In genomic region chr14:64715628-64716412, GRCh38 we compare ENCODE assay signal across 9 cellular contexts. TPM values are rescaled to one million over a fixed set of nuclear protein-coding genes. Genes with fewer than 3 reads are reported as not detected.
DNase-seq lines count a peak whose midpoint lies in the region; TF ChIP-seq lines count a peak whose summit lies in the region.
"Had no signal": no experiment of that assay in that cellular context is flagged by ENCODE, and none has a peak within 500 bp of the region (broad histone marks: within the 10 kb centered on the region; RNA-seq: fewer than 3 reads in every experiment).

No MANE protein-coding gene starts in this region.

- peaks cover 9% of the 10 kb centered on the region for H3K4me1 ChIP-seq in adipocyte (ENCODE audit: control insufficient read depth, insufficient read depth, low read length)
- H3K4me1 ChIP-seq in left ventricle myocardium inferior = peaks cover 69% of the 10 kb centered on the region

- TF ChIP-seq CTCF in AG10803 (conservative IDR thresholded peaks at IDR 0.05; ENCODE audit: low read length) (no peak), left ventricle myocardium inferior (IDR thresholded peaks at IDR 0.05; ENCODE audit: borderline replicate concordance) (no peak)

- peaks cover 47% of the 10 kb centered on the region for H3K27me3 Mint-ChIP-seq in activated naive CD4-positive, alpha-beta T cell treated with anti-CD3 and anti-CD28 coated beads, Interleukin-2, amount 10 ng/mL, durations not matched to agents 7 days and 5 days

- peaks cover 68% of the 10 kb centered on the region for H3K4me1 Mint-ChIP-seq in activated naive CD4-positive, alpha-beta T cell treated with anti-CD3 and anti-CD28 coated beads, Interleukin-2, amount 10 ng/mL, durations not matched to agents 7 days and 5 days

- no peak overlapping the region for H3K27ac Mint-ChIP-seq in activated naive CD4-positive, alpha-beta T cell treated with anti-CD3 and anti-CD28 coated beads, Interleukin-2, amount 10 ng/mL, durations not matched to agents 7 days and 5 days

- no peak overlapping the region for H3K4me3 Mint-ChIP-seq in activated naive CD4-positive, alpha-beta T cell treated with anti-CD3 and anti-CD28 coated beads, Interleukin-2, amount 10 ng/mL, durations not matched to agents 7 days and 5 days
- H3K4me3 Mint-ChIP-seq: CD4-positive, CD25-positive, alpha-beta regulatory T cell had no signal

- H3K27me3 ChIP-seq in adipocyte (replicated peaks; ENCODE audit: control insufficient read depth, insufficient read depth, low read length) (peaks cover 11% of the 10 kb centered on the region), left ventricle myocardium inferior (ENCODE audit: low read depth) (no peaks in the 10 kb centered on the region)

- H3K4me3 ChIP-seq in AG10803 (ENCODE audit: low read length) = peak overlapping the region; percentile 3
- H3K4me3 ChIP-seq in adipocyte (ENCODE audit: low read length) = peak overlapping the region; percentile 32
- peak overlapping the region; percentile 59 for H3K4me3 ChIP-seq in left ventricle myocardium inferior

- DNase-seq in AG10803 (ENCODE audit: low read depth) (no peak), adipocyte (ENCODE audit: low read depth) (no peak), left ventricle myocardium inferior (no peak), occipital lobe (lab: John Stamatoyannopoulos, UW) (peak; percentile 32), NCI-H345 (lab: John Stamatoyannopoulos, UW) (no peak), NCI-H446 (lab: John Stamatoyannopoulos, UW) (no peak), G401 (ENCODE audit: low spot score) (no peak)
- DNase-seq in activated naive CD4-positive, alpha-beta T cell treated with anti-CD3 and anti-CD28 coated beads, Interleukin-2, amount 10 ng/mL, durations not matched to agents 7 days and 5 days = no peak
- DNase-seq: CD4-positive, CD25-positive, alpha-beta regulatory T cell had no signal

- peak overlapping the region; percentile 60 for H3K27ac ChIP-seq in left ventricle myocardium inferior (replicated peaks)

- CTCF ChIA-PET in activated naive CD4-positive, alpha-beta T cell treated with anti-CD3 and anti-CD28 coated beads, Interleukin-2, amount 10 ng/mL, durations not matched to agents 7 days and 5 days (lab: Charles Lee) = interaction anchor here (1.0 to 1.4 kb wide), 2 partner anchors 43 to 49 kb away, joined by 3 to 5 read pairs; no protein-coding TSS in a partner anchor

- peak overlapping the region; percentile 53 for H3K9ac ChIP-seq in adipocyte (ENCODE audit: low read length)

- H3K36me3 ChIP-seq in adipocyte (ENCODE audit: control insufficient read depth, insufficient read depth, low read length, severe bottlenecking) = no peaks in the 10 kb centered on the region
- H3K36me3 ChIP-seq in left ventricle myocardium inferior = no peaks in the 10 kb centered on the region

- peaks cover 31% of the 10 kb centered on the region for H3K9me3 ChIP-seq in adipocyte (ENCODE audit: control insufficient read depth, low read length)
- H3K9me3 ChIP-seq in left ventricle myocardium inferior (replicated peaks) = peaks cover 22% of the 10 kb centered on the region

- H3K9me3 Mint-ChIP-seq in activated naive CD4-positive, alpha-beta T cell treated with anti-CD3 and anti-CD28 coated beads, Interleukin-2, amount 10 ng/mL, durations not matched to agents 7 days and 5 days = peaks cover 17% of the 10 kb centered on the region

- peaks cover 60% of the 10 kb centered on the region for H3K36me3 Mint-ChIP-seq in activated naive CD4-positive, alpha-beta T cell treated with anti-CD3 and anti-CD28 coated beads, Interleukin-2, amount 10 ng/mL, durations not matched to agents 7 days and 5 days

- in situ Hi-C loops in G401 (cut with HindIII; ENCODE audit: low sequenced_read_pairs) = no loop called here

- intact Hi-C loops in left ventricle myocardium inferior (cut with micrococcal nuclease) = no loop called here

RNA-seq across cellular contexts. Expression of gene PLEKHG3, which starts 11.6 kb away (rescaled TPM):
- total RNA-seq in left ventricle myocardium inferior (16.5 TPM), occipital lobe (6.2 TPM)
- total RNA-seq in G401 (2014; rRNA removed; shearing (Covaris generic)) = 5.2 and 6.7 TPM in 2 replicates

Comparison
In these comparisons a context has a peak if more than half of its experiments do, and no peak if none do; other contexts are left out.
1. H3K4me3 ChIP-seq: peak in every context shown above with its lines; median percentile 59 in left ventricle myocardium inferior; 32 in adipocyte; 3 in AG10803.